8 cellular contexts compared by ENCODE assay signal in genomic region chr10:3805227-3805790, GRCh38. TPM values are rescaled to one million over a fixed set of nuclear protein-coding genes. Genes with fewer than 3 reads are reported as not detected.
DNase-seq lines count a peak whose midpoint lies in the region; ATAC-seq and TF ChIP-seq lines count a peak whose summit lies in the region.

No MANE protein-coding gene starts in this region.

- H3K4me3 ChIP-seq in OCI-LY1 (ENCODE audit: low read depth, low read length, poor library complexity, severe bottlenecking) (peak overlapping the region; percentile 17), thyroid gland (replicated peaks in 1 of 3) (no peak overlapping the region)

- peak overlapping the region; percentile 37; the same call in 1 of the 2 replicates for H3K9ac ChIP-seq in OCI-LY1 (ENCODE audit: low read length)

- TF ChIP-seq POLR2A in thyroid gland (IDR thresholded peaks at IDR 0.05) = no peak

- peak overlapping the region; percentile 54 for H3K4me2 ChIP-seq in OCI-LY1 (ENCODE audit: low read length)

- no peak for TF ChIP-seq CTCF in OCI-LY1 (IDR thresholded peaks at IDR 0.05; ENCODE audit: low read length)
- no peak for TF ChIP-seq CTCF in thyroid gland (IDR thresholded peaks at IDR 0.05)

- no peaks in the 10 kb centered on the region for H3F3A ChIP-seq in OCI-LY1 (ENCODE audit: insufficient read depth, low read length)

- peak overlapping the region; percentile 4; the same call in 1 of the 2 replicates for H2AFZ ChIP-seq in OCI-LY1 (ENCODE audit: low read length)

- H3K36me3 Mint-ChIP-seq in activated naive CD8-positive, alpha-beta T cell treated with anti-CD3 and anti-CD28 coated beads, Interleukin-2, amount 10 ng/mL, durations not matched to agents 7 days and 5 days = no peaks in the 10 kb centered on the region

- intact Hi-C loops in thyroid gland (cut with DNase I) = no loop called here

- H3K4me1 Mint-ChIP-seq in activated naive CD8-positive, alpha-beta T cell treated with anti-CD3 and anti-CD28 coated beads, Interleukin-2, amount 10 ng/mL, durations not matched to agents 7 days and 5 days = peaks cover 59% of the 10 kb centered on the region

- no peaks in the 10 kb centered on the region for H3K9me2 ChIP-seq in OCI-LY1 (ENCODE audit: low read depth, low read length)

- H3K27me3 Mint-ChIP-seq in activated naive CD8-positive, alpha-beta T cell treated with anti-CD3 and anti-CD28 coated beads, Interleukin-2, amount 10 ng/mL, durations not matched to agents 7 days and 5 days = no peaks in the 10 kb centered on the region

- no peaks in the 10 kb centered on the region for H4K20me1 ChIP-seq in OCI-LY1 (ENCODE audit: insufficient read depth, low read length)

- POLR2A ChIA-PET in activated naive CD8-positive, alpha-beta T cell treated with anti-CD3 and anti-CD28 coated beads, Interleukin-2, amount 10 ng/mL, durations not matched to agents 7 days and 5 days (lab: Charles Lee) = interaction anchor here (0.8 to 8.8 kb wide), 15 partner anchors 12 to 326 kb away, joined by 3 to 533 read pairs (median 5); partner anchors contain the start of gene KLF6

- peak overlapping the region; percentile 77 for H3K4me3 Mint-ChIP-seq in activated naive CD8-positive, alpha-beta T cell treated with anti-CD3 and anti-CD28 coated beads, Interleukin-2, amount 10 ng/mL, durations not matched to agents 7 days and 5 days

- ATAC-seq in HG02588 (IDR thresholded peaks at IDR 0.05; ENCODE audit: unreplicated experiment) = peak; percentile 31
- ATAC-seq in activated naive CD8-positive, alpha-beta T cell treated with anti-CD3 and anti-CD28 coated beads, Interleukin-2, amount 10 ng/mL, durations not matched to agents 7 days and 5 days (ENCODE audit: low read depth) = peak; percentile 27

- H3K9me3 ChIP-seq in OCI-LY1 (ENCODE audit: low read length) = no peaks in the 10 kb centered on the region
- H3K9me3 ChIP-seq in thyroid gland = no peaks in the 10 kb centered on the region

- H3K79me2 ChIP-seq in OCI-LY1 (ENCODE audit: insufficient read depth, low read length) = no peaks in the 10 kb centered on the region

- H3K27me3 ChIP-seq in OCI-LY1 (ENCODE audit: insufficient read depth, low read length) (no peaks in the 10 kb centered on the region), thyroid gland (no peaks in the 10 kb centered on the region)

- H3K4me1 ChIP-seq in OCI-LY1 (ENCODE audit: insufficient read depth, low read length, severe bottlenecking) (peaks cover 75% of the 10 kb centered on the region), thyroid gland (peaks cover 16 to 44% of the 10 kb centered on the region in 2 donors)

- peak overlapping the region; percentile 98 for H3K27ac Mint-ChIP-seq in activated naive CD8-positive, alpha-beta T cell treated with anti-CD3 and anti-CD28 coated beads, Interleukin-2, amount 10 ng/mL, durations not matched to agents 7 days and 5 days

- no peaks in the 10 kb centered on the region for H3K9me3 Mint-ChIP-seq in activated naive CD8-positive, alpha-beta T cell treated with anti-CD3 and anti-CD28 coated beads, Interleukin-2, amount 10 ng/mL, durations not matched to agents 7 days and 5 days

- 59 to 65% methylated on average over 6 of the region's 6 CpGs for WGBS in thyroid gland, 2 donors

- H3K27ac ChIP-seq in OCI-LY1 (ENCODE audit: low read depth, low read length, poor library complexity, severe bottlenecking) (peak overlapping the region; percentile 93), thyroid gland (peak overlapping the region; percentile 73 to 100 (median 92))

- H3K36me3 ChIP-seq in OCI-LY1 (ENCODE audit: insufficient read depth, low read length) (no peaks in the 10 kb centered on the region; the same call in 1 of the 2 replicates), thyroid gland (no peaks in the 10 kb centered on the region)

- DNase-seq in GM04504 (ENCODE audit: low read depth) (peak; percentile 90), kidney glomerular epithelial cell (lab: John Stamatoyannopoulos, UW) (peak; percentile 79), thyroid gland (no peak), NCI-H2107 treated with DMSO at 0.1 percent for 48 hours (lab: John Stamatoyannopoulos, UW; ENCODE audit: unreplicated experiment) (no peak), epidermal melanocyte (ENCODE audit: insufficient read length, low spot score) (no peak)
- DNase-seq in activated naive CD8-positive, alpha-beta T cell treated with anti-CD3 and anti-CD28 coated beads, Interleukin-2, amount 10 ng/mL, durations not matched to agents 7 days and 5 days = no peak

RNA-seq across cellular contexts. Expression of gene KLF6, which starts 20.3 kb away (rescaled TPM):
- total RNA-seq in activated naive CD8-positive, alpha-beta T cell treated with anti-CD3 and anti-CD28 coated beads, Interleukin-2, amount 10 ng/mL, durations not matched to agents 7 days and 5 days = 100 to 1,000 TPM; 350 to 352 TPM
- total RNA-seq in thyroid gland = 100 to 1,000 TPM in 2 of 4 donors, 10 to 100 TPM in 2; 50.4 to 166 (median 103) TPM

Comparison
In these comparisons a context has a peak if more than half of its experiments do, and no peak if none do; other contexts are left out.
1. DNase-seq: peak in GM04504 (single experiment) and kidney glomerular epithelial cell (single experiment); none in activated naive CD8-positive, alpha-beta T cell treated with anti-CD3 and anti-CD28 coated beads, Interleukin-2, amount 10 ng/mL, durations not matched to agents 7 days and 5 days (single experiment), thyroid gland (0 of 2), NCI-H2107 treated with DMSO at 0.1 percent for 48 hours (single experiment) and epidermal melanocyte (single experiment).